ENCODE assay signal across 15 cellular contexts in genomic region chr20:37882961-37883712, GRCh38. TPM values are rescaled to one million over a fixed set of nuclear protein-coding genes. Genes with fewer than 3 reads are reported as not detected.
"Had no signal": no experiment of that assay in that cellular context is flagged by ENCODE, and none has a peak within 500 bp of the region (broad histone marks: within the 10 kb centered on the region; RNA-seq: fewer than 3 reads in every experiment).

No MANE protein-coding gene starts in this region.

- H3K4me3 Mint-ChIP-seq: activated T-helper 1 cell treated with anti-CD3 and anti-CD28 coated beads, Interleukin-12 subunit alpha, Interleukin-12 subunit beta, Interleukin-2, Interleukin-4 antibody, amounts not matched to agents 30 ng/mL and 10 ng/mL and 1 ng/mL, durations not matched to agents 14 hours and 24 hours and 36 hours; nephron had no signal

- H3K9me3 ChIP-seq: breast epithelium, prostate gland, transverse colon had no signal

- H3K27ac ChIP-seq: breast epithelium, prostate gland, transverse colon had no signal

- H3K27ac Mint-ChIP-seq: activated T-helper 1 cell treated with anti-CD3 and anti-CD28 coated beads, Interleukin-12 subunit alpha, Interleukin-12 subunit beta, Interleukin-2, Interleukin-4 antibody, amounts not matched to agents 30 ng/mL and 10 ng/mL and 1 ng/mL, durations not matched to agents 14 hours and 24 hours and 36 hours; nephron had no signal

- ATAC-seq: right cardiac atrium; stimulated activated naive CD8-positive, alpha-beta T cell treated with anti-CD3 and anti-CD28 coated beads, Interleukin-15, Interleukin-2, amounts not matched to agents 100 U/mL and 50 U/mL, for 24 hours had no signal

- H3K9me3 Mint-ChIP-seq: activated T-helper 1 cell treated with anti-CD3 and anti-CD28 coated beads, Interleukin-12 subunit alpha, Interleukin-12 subunit beta, Interleukin-2, Interleukin-4 antibody, amounts not matched to agents 30 ng/mL and 10 ng/mL and 1 ng/mL, durations not matched to agents 14 hours and 24 hours and 36 hours; nephron had no signal

- DNase-seq: activated CD4-positive, CD25-positive, alpha-beta regulatory T cell treated with anti-CD3 and anti-CD28 coated beads, Interleukin-2, amount 50 U/mL, for 72 hours; anterior cingulate cortex; cerebellar nuclear complex; effector CD8-positive, alpha-beta T cell; foreskin fibroblast; mesendoderm; right cardiac atrium; stimulated activated naive CD8-positive, alpha-beta T cell treated with anti-CD3 and anti-CD28 coated beads, Interleukin-15, Interleukin-2, amounts not matched to agents 100 U/mL and 50 U/mL, for 24 hours; transverse colon had no signal

- H3K27me3 ChIP-seq: breast epithelium, transverse colon had no signal

- H3K4me3 ChIP-seq: breast epithelium, prostate gland, transverse colon had no signal

- H3K4me1 ChIP-seq: breast epithelium, prostate gland, transverse colon had no signal

- FAIRE-seq: endothelial cell of umbilical vein had no signal

- H3K36me3 ChIP-seq: breast epithelium, prostate gland, transverse colon had no signal

RNA-seq across cellular contexts. Expression of gene VSTM2L, which starts 19.8 kb away (rescaled TPM):
- total RNA-seq: activated CD8-positive, alpha-beta memory T cell treated with anti-CD3 and anti-CD28 coated beads for 36 hours; endothelial cell of umbilical vein had no signal
